Comparison of ENCODE assay signal across 13 cellular contexts in genomic region chr1:202133016-202133415, GRCh38. TPM values are rescaled to one million over a fixed set of nuclear protein-coding genes. Genes with fewer than 3 reads are reported as not detected.
DNase-seq lines count a peak whose midpoint lies in the region; ATAC-seq and TF ChIP-seq lines count a peak whose summit lies in the region.
"Had no signal": no experiment of that assay in that cellular context is flagged by ENCODE, and none has a peak within 500 bp of the region (broad histone marks: within the 10 kb centered on the region; RNA-seq: fewer than 3 reads in every experiment).

No MANE protein-coding gene starts in this region.

- H3K4me1 ChIP-seq in lower lobe of right lung = peaks cover 39% of the 10 kb centered on the region
- peaks cover 4 to 24% (median 18%) of the 10 kb centered on the region in 5 donors for H3K4me1 ChIP-seq in subcutaneous abdominal adipose tissue (ENCODE audit: control insufficient read depth in 5 of 5, insufficient read depth in 5 of 5, low read length in 5 of 5)

- no peak for TF ChIP-seq POLR2A in NB4 (IDR thresholded peaks at IDR 0.05; ENCODE audit: extremely low read depth, insufficient read length)

- peaks cover 42% of the 10 kb centered on the region for H3K4me1 Mint-ChIP-seq in dendritic cell treated with granulocyte-macrophage colony-stimulating factor and Interleukin-4, amounts not matched to agents 40 ng/mL and 50 ng/mL, for 4 days (ENCODE audit: low read depth)

- H3K36me3 ChIP-seq in lower lobe of right lung (peaks cover 55% of the 10 kb centered on the region), subcutaneous abdominal adipose tissue (ENCODE audit: control insufficient read depth in 5 of 5, insufficient read depth in 5 of 5, low read length in 5 of 5) (peaks cover 0 to 55% (median 39%) of the 10 kb centered on the region in 5 donors)

- no peak overlapping the region for H3K4me3 ChIP-seq in NB4 (ENCODE audit: low read depth, low read length)
- peak overlapping the region; percentile 21 for H3K4me3 ChIP-seq in lower lobe of right lung
- peak overlapping the region in 2 of 5 donors; percentile 14 to 30 for H3K4me3 ChIP-seq in subcutaneous abdominal adipose tissue (ENCODE audit: low read depth in 1 of 5, low read length in 5 of 5)
- H3K4me3 ChIP-seq: PC-9 had no signal

- H3K27me3 Mint-ChIP-seq in dendritic cell treated with granulocyte-macrophage colony-stimulating factor and Interleukin-4, amounts not matched to agents 40 ng/mL and 50 ng/mL, for 4 days = no peaks in the 10 kb centered on the region
- H3K27me3 Mint-ChIP-seq: CD4-positive, alpha-beta memory T cell had no signal

- DNase-seq in NB4 (ENCODE audit: low read depth) (peak; percentile 76), lower lobe of right lung (no peak), NCI-H2196 (lab: John Stamatoyannopoulos, UW; ENCODE audit: unreplicated experiment) (no peak), NCI-H1092 treated with DMSO at 0.1 percent for 48 hours (lab: John Stamatoyannopoulos, UW) (no peak)
- DNase-seq in stimulated activated CD4-positive, alpha-beta T cell treated with anti-CD3 and anti-CD28 coated beads, Interleukin-12 subunit alpha, Interleukin-12 subunit beta, amount 100 ng/mL, for 4 hours = no peak
- DNase-seq: activated T-cell treated with anti-CD3 and anti-CD28 coated beads, Interleukin-2, amount 50 U/mL, for 72 hours; CD4-positive, alpha-beta memory T cell; NCI-H1436 had no signal

- intact Hi-C loops in dendritic cell treated with granulocyte-macrophage colony-stimulating factor and Interleukin-4, amounts not matched to agents 40 ng/mL and 50 ng/mL, for 4 days (cut with micrococcal nuclease) = no loop called here
- intact Hi-C loops in lower lobe of right lung (cut with DNase I) = no loop called here

- peak overlapping the region in 1 of 5 donors; percentile 45 for H3K9ac ChIP-seq in subcutaneous abdominal adipose tissue (ENCODE audit: low read length in 5 of 5)

- TF ChIP-seq CTCF in NB4 (IDR thresholded peaks at IDR 0.05; ENCODE audit: low read depth, low read length) (no peak), lower lobe of right lung (IDR thresholded peaks at IDR 0.05) (no peak)

- H3K9me3 ChIP-seq in lower lobe of right lung (no peaks in the 10 kb centered on the region), subcutaneous abdominal adipose tissue (ENCODE audit: control insufficient read depth in 5 of 5, low read length in 5 of 5) (no peaks in the 10 kb centered on the region)

- no peaks in the 10 kb centered on the region for H3K27me3 ChIP-seq in lower lobe of right lung (ENCODE audit: low read depth)
- no peaks in the 10 kb centered on the region for H3K27me3 ChIP-seq in subcutaneous abdominal adipose tissue (ENCODE audit: control insufficient read depth in 5 of 5, insufficient read depth in 4 of 5, low read length in 5 of 5)

- peak; percentile 14 to 29 for ATAC-seq in lower lobe of right lung
- no peak for ATAC-seq in GM19467 (IDR thresholded peaks at IDR 0.05; ENCODE audit: unreplicated experiment)
- ATAC-seq: activated T-cell treated with anti-CD3 and anti-CD28 coated beads, Interleukin-2, amount 50 U/mL, for 72 hours had no signal

- peaks cover 62% of the 10 kb centered on the region for H3K36me3 Mint-ChIP-seq in dendritic cell treated with granulocyte-macrophage colony-stimulating factor and Interleukin-4, amounts not matched to agents 40 ng/mL and 50 ng/mL, for 4 days (ENCODE audit: low read depth)

- H3K27ac ChIP-seq in lower lobe of right lung = peak overlapping the region; percentile 87
- H3K27ac ChIP-seq in subcutaneous abdominal adipose tissue (ENCODE audit: low read depth, low read length) = peak overlapping the region; percentile 57

- peak overlapping the region; percentile 73 for H3K27ac Mint-ChIP-seq in dendritic cell treated with granulocyte-macrophage colony-stimulating factor and Interleukin-4, amounts not matched to agents 40 ng/mL and 50 ng/mL, for 4 days
- H3K27ac Mint-ChIP-seq: activated T-cell treated with anti-CD3 and anti-CD28 coated beads, Interleukin-2, amount 50 U/mL, for 72 hours had no signal

- peak overlapping the region; percentile 32 for H3K4me3 Mint-ChIP-seq in dendritic cell treated with granulocyte-macrophage colony-stimulating factor and Interleukin-4, amounts not matched to agents 40 ng/mL and 50 ng/mL, for 4 days
- H3K4me3 Mint-ChIP-seq: activated T-cell treated with anti-CD3 and anti-CD28 coated beads, Interleukin-2, amount 50 U/mL, for 72 hours; CD4-positive, alpha-beta memory T cell had no signal

- H3K9me3 Mint-ChIP-seq in dendritic cell treated with granulocyte-macrophage colony-stimulating factor and Interleukin-4, amounts not matched to agents 40 ng/mL and 50 ng/mL, for 4 days = no peaks in the 10 kb centered on the region
- H3K9me3 Mint-ChIP-seq: activated T-cell treated with anti-CD3 and anti-CD28 coated beads, Interleukin-2, amount 50 U/mL, for 72 hours; CD4-positive, alpha-beta memory T cell had no signal

RNA-seq across cellular contexts. Expression of gene GPR37L1, which starts 10.3 kb away (rescaled TPM):
- 0.06 TPM for total RNA-seq in lower lobe of right lung
- total RNA-seq: activated T-cell treated with anti-CD3 and anti-CD28 coated beads, Interleukin-2, amount 50 U/mL, for 72 hours; CD4-positive, alpha-beta memory T cell; dermis microvascular lymphatic vessel endothelial cell had no signal

RNA-seq across cellular contexts. Expression of gene ARL8A, which starts 11.5 kb away (rescaled TPM):
- 98.0 TPM for total RNA-seq in lower lobe of right lung

RNA-seq across cellular contexts. Expression of gene PTPN7, which starts 27.4 kb away (rescaled TPM):
- 8.5 TPM for total RNA-seq in lower lobe of right lung
- total RNA-seq: PC-9 had no signal
